ENCODE assay signal across 33 cellular contexts in the genomic region with DNA sequence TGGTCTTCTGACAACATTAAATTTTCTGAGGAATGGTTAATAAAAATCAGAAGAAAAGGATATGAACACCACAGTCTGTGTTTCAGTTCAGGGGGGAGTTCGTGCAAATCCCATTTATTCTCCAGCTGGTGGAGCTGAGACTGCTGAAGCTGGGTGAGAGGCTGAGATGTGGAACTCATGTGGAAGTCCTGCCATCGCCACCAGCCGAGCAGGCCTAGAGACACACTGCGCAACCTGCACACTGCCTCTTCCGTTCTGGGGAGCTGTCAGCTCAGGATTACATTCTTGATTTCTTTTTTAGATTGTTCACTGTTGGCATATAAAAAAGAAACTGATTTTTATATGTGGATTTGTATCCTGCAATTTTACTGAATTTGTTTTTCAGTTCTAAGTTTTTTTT.
"Had no signal": no experiment of that assay in that cellular context is flagged by ENCODE, and none has a peak within 500 bp of the region (broad histone marks: within the 10 kb centered on the region; RNA-seq: fewer than 3 reads in every experiment).

No MANE protein-coding gene starts in this region.

- H3K4me1 ChIP-seq: adrenal gland, body of pancreas, breast epithelium had no signal

- H3K9me3 ChIP-seq: adrenal gland, body of pancreas had no signal

- H3K27me3 ChIP-seq: adrenal gland, body of pancreas, brain microvascular endothelial cell, breast epithelium had no signal

- ATAC-seq: activated CD8-positive, alpha-beta T cell treated with anti-CD3 and anti-CD28 coated beads for 36 hours; activated naive CD4-positive, alpha-beta T cell treated with anti-CD3 and anti-CD28 coated beads, Interleukin-2, amount 50 U/mL, for 72 hours; activated T-cell treated with anti-CD3 and anti-CD28 coated beads, Interleukin-2, amount 50 U/mL, for 4 hours; activated T-cell treated with anti-CD3 and anti-CD28 coated beads, Interleukin-2, amount 50 U/mL, for 72 hours; activated T-helper 17 cell treated with anti-CD3 and anti-CD28 coated beads, Interleukin-2, amount 50 U/mL, for 72 hours; body of pancreas had no signal

- H3K36me3 ChIP-seq: adrenal gland, brain microvascular endothelial cell, breast epithelium had no signal

- DNase-seq: activated B cell treated with CpG ODN at 0.5 μM for 24 hours; activated CD4-positive, alpha-beta memory T cell treated with anti-CD3 and anti-CD28 coated beads for 36 hours; activated CD4-positive, alpha-beta T cell treated with anti-CD3 and anti-CD28 coated beads for 4 hours; activated CD4-positive, alpha-beta T cell treated with anti-CD3 and anti-CD28 coated beads, Interleukin-2, amount 10 ng/mL, durations not matched to agents 24 days and 14 days; activated CD4-positive, alpha-beta T cell treated with anti-CD3 and anti-CD28 coated beads, Interleukin-2, amount 50 U/mL, for 1 hour; activated CD4-positive, alpha-beta T cell treated with anti-CD3 and anti-CD28 coated beads, Interleukin-2, amount 50 U/mL, for 4 hours; activated CD4-positive, CD25-positive, alpha-beta regulatory T cell treated with anti-CD3 and anti-CD28 coated beads, Interleukin-2, amount 50 U/mL, for 72 hours; activated CD8-positive, alpha-beta memory T cell treated with anti-CD3 and anti-CD28 coated beads, Interleukin-2, amount 50 U/mL, for 4 hours; activated CD8-positive, alpha-beta T cell treated with anti-CD3 and anti-CD28 coated beads for 36 hours; activated effector memory CD4-positive, alpha-beta T cell treated with anti-CD3 and anti-CD28 coated beads, Interleukin-2, amount 50 U/mL, for 16 hours; activated gamma-delta T cell treated with Interleukin-2 at 50 U/mL for 16 hours; activated naive CD4-positive, alpha-beta T cell; activated naive CD4-positive, alpha-beta T cell treated with anti-CD3 and anti-CD28 coated beads for 36 hours; activated naive CD4-positive, alpha-beta T cell treated with anti-CD3 and anti-CD28 coated beads, Interleukin-2, amount 50 U/mL, for 16 hours; activated naive CD8-positive, alpha-beta T cell treated with anti-CD3 and anti-CD28 coated beads for 36 hours; activated T-cell treated with anti-CD3 and anti-CD28 coated beads for 4 hours; activated T-cell treated with anti-CD3 and anti-CD28 coated beads, Interleukin-2, amount 50 U/mL, for 1 hour; activated T-cell treated with anti-CD3 and anti-CD28 coated beads, Interleukin-2, amount 50 U/mL, for 4 hours; activated T-cell treated with anti-CD3 and anti-CD28 coated beads, Interleukin-2, amount 50 U/mL, for 72 hours; adrenal gland; amniotic stem cell; aorta; body of pancreas; brain microvascular endothelial cell; central memory CD4-positive, alpha-beta T cell; T-helper 2 cell; T-helper 9 cell had no signal

- H3K4me3 ChIP-seq: adrenal gland, body of pancreas, breast epithelium had no signal

- FAIRE-seq: astrocyte, TTC549 had no signal

- H3K27ac ChIP-seq: adrenal gland, body of pancreas, brain microvascular endothelial cell, breast epithelium, VCaP had no signal
